In genomic region chr3:53331871-53332270, GRCh38 we compare ENCODE assay signal across 20 cellular contexts. TPM values are rescaled to one million over a fixed set of nuclear protein-coding genes. Genes with fewer than 3 reads are reported as not detected.
DNase-seq lines count a peak whose midpoint lies in the region; ATAC-seq, FAIRE-seq and TF ChIP-seq lines count a peak whose summit lies in the region.
"Had no signal": no experiment of that assay in that cellular context is flagged by ENCODE, and none has a peak within 500 bp of the region (broad histone marks: within the 10 kb centered on the region; RNA-seq: fewer than 3 reads in every experiment).

No MANE protein-coding gene starts in this region.

- H3K9me3 ChIP-seq in mammary epithelial cell (replicated peaks; ENCODE audit: insufficient read depth, low read length) (no peaks in the 10 kb centered on the region), breast epithelium (no peaks in the 10 kb centered on the region), PC-3 (ENCODE audit: low read length) (no peaks in the 10 kb centered on the region)

- H3K4me2 ChIP-seq in mammary epithelial cell (ENCODE audit: insufficient read depth, low read depth, low read length) (no peak overlapping the region), PC-3 (ENCODE audit: low read length) (no peak overlapping the region)
- H3K4me2 ChIP-seq: BLaER1 had no signal

- DNase-seq in mammary epithelial cell (peak; percentile 35), breast epithelium (ENCODE audit: low spot score in 2 of 2) (no peak), bronchial epithelial cell (ENCODE audit: low read depth) (peak; percentile 53), kidney tubule cell (ENCODE audit: low spot score) (peak; percentile 32), PC-3 (no peak)
- no peak for DNase-seq in activated CD8-positive, alpha-beta T cell treated with anti-CD3 and anti-CD28 coated beads for 36 hours
- DNase-seq: Caco-2; CD4-positive, CD25-positive, alpha-beta regulatory T cell; CD8-positive, alpha-beta T cell; DMS153; DND-41; GOT3; H7; HCEC 1CT had no signal

- CTCF ChIA-PET in mammary epithelial cell (lab: Charles Lee; ENCODE audit: low non-redundant PET) = no interaction called here
- CTCF ChIA-PET in activated CD8-positive, alpha-beta T cell treated with anti-CD3 and anti-CD28 coated beads for 36 hours (lab: Charles Lee) = no interaction called here
- CTCF ChIA-PET in PC-3 (lab: Charles Lee) = no interaction called here

- H3K4me1 Mint-ChIP-seq in activated CD8-positive, alpha-beta T cell treated with anti-CD3 and anti-CD28 coated beads for 36 hours (ENCODE audit: low read depth) = peaks cover 20% of the 10 kb centered on the region

- no peak overlapping the region for H3K27ac ChIP-seq in mammary epithelial cell (ENCODE audit: insufficient read depth, low read depth, low read length)
- no peak overlapping the region for H3K27ac ChIP-seq in breast epithelium
- no peak overlapping the region for H3K27ac ChIP-seq in PC-3 (ENCODE audit: low read length)
- H3K27ac ChIP-seq: 22Rv1, BLaER1, C4-2B had no signal

- TF ChIP-seq POLR2A in breast epithelium (IDR thresholded peaks at IDR 0.05) = no peak

- H3K36me3 Mint-ChIP-seq in activated CD8-positive, alpha-beta T cell treated with anti-CD3 and anti-CD28 coated beads for 36 hours (ENCODE audit: low read depth) = peaks cover 14% of the 10 kb centered on the region

- H3K9me3 Mint-ChIP-seq in activated CD8-positive, alpha-beta T cell treated with anti-CD3 and anti-CD28 coated beads for 36 hours = no peaks in the 10 kb centered on the region
- H3K9me3 Mint-ChIP-seq: CD4-positive, CD25-positive, alpha-beta regulatory T cell; CD8-positive, alpha-beta T cell had no signal

- no peak overlapping the region for H3K4me3 Mint-ChIP-seq in activated CD8-positive, alpha-beta T cell treated with anti-CD3 and anti-CD28 coated beads for 36 hours
- H3K4me3 Mint-ChIP-seq: B cell; CD4-positive, CD25-positive, alpha-beta regulatory T cell; CD8-positive, alpha-beta T cell had no signal

- 94% methylated on average over 1 of the region's 1 CpG for WGBS in mammary epithelial cell (ENCODE audit: low coverage, missing lambda C conversion rate)

- POLR2A ChIA-PET in activated CD8-positive, alpha-beta T cell treated with anti-CD3 and anti-CD28 coated beads for 36 hours (lab: Charles Lee) = no interaction called here
- POLR2A ChIA-PET in PC-3 (lab: Charles Lee; ENCODE audit: unreplicated experiment) = no interaction called here

- H3K4me3 ChIP-seq in mammary epithelial cell (replicated peaks in 1 of 3; ENCODE audit: insufficient read depth in 1 of 3, low read depth in 2 of 3, low read length in 3 of 3) (no peak overlapping the region), breast epithelium (no peak overlapping the region), bronchial epithelial cell (ENCODE audit: low read depth, low read length) (no peak overlapping the region), PC-3 (ENCODE audit: low read length) (no peak overlapping the region)
- H3K4me3 ChIP-seq: BLaER1 had no signal

- in situ Hi-C loops in mammary epithelial cell (cut with MboI; ENCODE audit: low sequenced_read_pairs in 2 of 2) = no loop called here

- intact Hi-C loops in mammary epithelial cell (cut with micrococcal nuclease) (no loop called here), breast epithelium (cut with DNase I; ENCODE audit: low total_unique reads) (no loop called here), PC-3 (cut with micrococcal nuclease) (no loop called here)
- intact Hi-C loops in activated CD8-positive, alpha-beta T cell treated with anti-CD3 and anti-CD28 coated beads for 36 hours (cut with micrococcal nuclease) = no loop called here

- no peak overlapping the region for H3K9ac ChIP-seq in mammary epithelial cell (ENCODE audit: insufficient read depth, low read length)
- H3K9ac ChIP-seq in PC-3 (ENCODE audit: low read length) = no peak overlapping the region
- H3K9ac ChIP-seq: BLaER1 had no signal

- no peak overlapping the region for H3K27ac Mint-ChIP-seq in activated CD8-positive, alpha-beta T cell treated with anti-CD3 and anti-CD28 coated beads for 36 hours
- H3K27ac Mint-ChIP-seq: B cell; CD8-positive, alpha-beta T cell had no signal

- ATAC-seq in activated CD8-positive, alpha-beta T cell treated with anti-CD3 and anti-CD28 coated beads for 36 hours = no peak
- ATAC-seq in PC-3 = no peak
- ATAC-seq: CD8-positive, alpha-beta T cell had no signal

- H3K9me2 ChIP-seq in PC-3 (replicated peaks; ENCODE audit: low read length) = no peaks in the 10 kb centered on the region

- no peaks in the 10 kb centered on the region for H4K20me1 ChIP-seq in mammary epithelial cell (ENCODE audit: insufficient read depth, low read length)
- H4K20me1 ChIP-seq in PC-3 (ENCODE audit: low read length) = no peaks in the 10 kb centered on the region

- BruUV-seq in mammary epithelial cell (replicated peaks; lab: Mats Ljungman, UMichigan) = no TSS peak
- BruUV-seq in PC-3 (replicated peaks; lab: Mats Ljungman, UMichigan) = no TSS peak

- TF ChIP-seq CTCF in mammary epithelial cell (conservative IDR thresholded peaks at IDR 0.05 in 1 of 2, IDR thresholded peaks at IDR 0.05 in 1 of 2; ENCODE audit: extremely low read depth in 1 of 2, insufficient read depth in 1 of 2, low read depth in 1 of 2, low read length in 2 of 2) = no peak
- TF ChIP-seq CTCF in breast epithelium (IDR thresholded peaks at IDR 0.05) = no peak
- no peak for TF ChIP-seq CTCF in bronchial epithelial cell (IDR thresholded peaks at IDR 0.05; ENCODE audit: insufficient read depth, low read length, severe bottlenecking)
- TF ChIP-seq CTCF in activated CD8-positive, alpha-beta T cell treated with anti-CD3 and anti-CD28 coated beads for 36 hours (IDR thresholded peaks at IDR 0.05) = no peak
- TF ChIP-seq CTCF in PC-3 (conservative IDR thresholded peaks at IDR 0.05; ENCODE audit: low read depth, low read length) = no peak

- H2AFZ ChIP-seq in mammary epithelial cell (ENCODE audit: low read depth, low read length) (no peak overlapping the region), PC-3 (ENCODE audit: low read length) (no peak overlapping the region)

- peaks cover 53% of the 10 kb centered on the region for H3K79me2 ChIP-seq in mammary epithelial cell (ENCODE audit: insufficient read depth, low read length)
- H3K79me2 ChIP-seq in PC-3 (ENCODE audit: low read length) = peaks cover 14% of the 10 kb centered on the region; the same call in 1 of the 2 replicates

- H3K27me3 Mint-ChIP-seq in activated CD8-positive, alpha-beta T cell treated with anti-CD3 and anti-CD28 coated beads for 36 hours = no peaks in the 10 kb centered on the region
- H3K27me3 Mint-ChIP-seq: B cell; CD4-positive, CD25-positive, alpha-beta regulatory T cell had no signal

- H3K27me3 ChIP-seq in mammary epithelial cell (ENCODE audit: insufficient read depth, low read length) = no peaks in the 10 kb centered on the region
- H3K27me3 ChIP-seq in breast epithelium = no peaks in the 10 kb centered on the region
- no peaks in the 10 kb centered on the region for H3K27me3 ChIP-seq in bronchial epithelial cell (ENCODE audit: control insufficient read depth, insufficient read depth, low read length)
- no peaks in the 10 kb centered on the region for H3K27me3 ChIP-seq in PC-3 (ENCODE audit: low read length)
- H3K27me3 ChIP-seq: BLaER1 had no signal

- dilution Hi-C loops in mammary epithelial cell (cut with HindIII; ENCODE audit: low sequenced_read_pairs) = no loop called here

- H3K36me3 ChIP-seq in mammary epithelial cell (ENCODE audit: insufficient read depth, low read length) (peaks cover 10% of the 10 kb centered on the region), breast epithelium (peaks cover 4% of the 10 kb centered on the region), bronchial epithelial cell (ENCODE audit: control insufficient read depth, insufficient read depth, low read length) (peaks cover 3% of the 10 kb centered on the region), PC-3 (ENCODE audit: low read depth, low read length) (peaks cover 30% of the 10 kb centered on the region)

- H3F3A ChIP-seq in PC-3 (ENCODE audit: low read length, unreplicated experiment) = no peaks in the 10 kb centered on the region

- H3K4me1 ChIP-seq in mammary epithelial cell (ENCODE audit: insufficient read depth, low read length) (no peaks in the 10 kb centered on the region), breast epithelium (no peaks in the 10 kb centered on the region), PC-3 (ENCODE audit: insufficient read depth, low read length) (no peaks in the 10 kb centered on the region)
- H3K4me1 ChIP-seq: BLaER1 had no signal

- no peak for FAIRE-seq in bronchial epithelial cell (lab: Jason Lieb, UNC)
- FAIRE-seq: A204.1, G401.6 had no signal

RNA-seq across cellular contexts. Expression of gene DCP1A, which starts 15.5 kb away (rescaled TPM):
- 10 to 100 TPM; 15.6 to 15.8 TPM for total RNA-seq in mammary epithelial cell
- 14.1 TPM for polyA plus RNA-seq in mammary epithelial cell
- 16.7 TPM for polyA minus RNA-seq in mammary epithelial cell
- 10 to 100 TPM; 21.9 to 26.2 (median 24.9) TPM for total RNA-seq in breast epithelium
- 5.0 and 7.8 TPM in 2 replicates for total RNA-seq in bronchial epithelial cell
- 10 to 100 TPM; 29.9 to 32.0 TPM for total RNA-seq in activated CD8-positive, alpha-beta T cell treated with anti-CD3 and anti-CD28 coated beads for 36 hours
- total RNA-seq in PC-3 (2014; rRNA removed) = 12.7 and 16.8 TPM in 2 replicates

Comparison
In these comparisons a context has a peak if more than half of its experiments do, and no peak if none do; other contexts are left out.
1. DNase-seq: peak in mammary epithelial cell (single experiment), bronchial epithelial cell (single experiment) and kidney tubule cell (single experiment); none in breast epithelium (0 of 2), activated CD8-positive, alpha-beta T cell treated with anti-CD3 and anti-CD28 coated beads for 36 hours (single experiment) and PC-3 (single experiment).